ENCODE assay signal across 8 cellular contexts in genomic region chr20:51022803-51023616, GRCh38. TPM values are rescaled to one million over a fixed set of nuclear protein-coding genes. Genes with fewer than 3 reads are reported as not detected.
DNase-seq lines count a peak whose midpoint lies in the region; ATAC-seq, FAIRE-seq and TF ChIP-seq lines count a peak whose summit lies in the region.

A gene with protein sequence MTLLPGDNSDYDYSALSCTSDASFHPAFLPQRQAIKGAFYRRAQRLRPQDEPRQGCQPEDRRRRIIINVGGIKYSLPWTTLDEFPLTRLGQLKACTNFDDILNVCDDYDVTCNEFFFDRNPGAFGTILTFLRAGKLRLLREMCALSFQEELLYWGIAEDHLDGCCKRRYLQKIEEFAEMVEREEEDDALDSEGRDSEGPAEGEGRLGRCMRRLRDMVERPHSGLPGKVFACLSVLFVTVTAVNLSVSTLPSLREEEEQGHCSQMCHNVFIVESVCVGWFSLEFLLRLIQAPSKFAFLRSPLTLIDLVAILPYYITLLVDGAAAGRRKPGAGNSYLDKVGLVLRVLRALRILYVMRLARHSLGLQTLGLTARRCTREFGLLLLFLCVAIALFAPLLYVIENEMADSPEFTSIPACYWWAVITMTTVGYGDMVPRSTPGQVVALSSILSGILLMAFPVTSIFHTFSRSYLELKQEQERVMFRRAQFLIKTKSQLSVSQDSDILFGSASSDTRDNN (minus strand): TSS chr20:51023107. CDS start chr20:51010338, 12,769 bp downstream.

- RAD21 ChIA-PET in GM12878 (lab: Charles Lee; ENCODE audit: unreplicated experiment), result no interaction called here

- CTCF ChIA-PET in CD4-positive, alpha-beta memory T cell (lab: Charles Lee; ENCODE audit: partially characterized antibody), result no interaction called here
- CTCF ChIA-PET in GM12878 (lab: Yijun Ruan, JAX), result no interaction called here

- no peaks in the 10 kb centered on the region for H3K79me2 ChIP-seq in GM12878 (ENCODE audit: control insufficient read depth, insufficient read depth, low read length)

- no peaks in the 10 kb centered on the region for H3K36me3 ChIP-seq in CD4-positive, alpha-beta memory T cell (ENCODE audit: insufficient read depth, low read length)
- H3K36me3 ChIP-seq in GM12878 (ENCODE audit: control insufficient read depth in 2 of 2, insufficient read depth in 2 of 2, low read length in 1 of 2), result no peaks in the 10 kb centered on the region
- H3K36me3 ChIP-seq in iPS DF 6.9 (ENCODE audit: control insufficient read depth, insufficient read depth, low read length), result no peaks in the 10 kb centered on the region
- H3K36me3 ChIP-seq in gastrocnemius medialis, result no peaks in the 10 kb centered on the region

- DNase-seq in CD4-positive, alpha-beta memory T cell, result peak in 2 of 5 donors; percentile 1 to 7
- DNase-seq in GM12878 (ENCODE audit: low read depth, low spot score) (no peak), iPS DF 6.9 (ENCODE audit: low read depth, low spot score) (no peak), gastrocnemius medialis (no peak), COLO668 (lab: John Stamatoyannopoulos, UW; ENCODE audit: unreplicated experiment) (no peak)

- TF ChIP-seq RAD21 in GM12878 (IDR thresholded peaks at IDR 0.05; ENCODE audit: insufficient read depth, low read depth, low read length), result no peak

- H3K4me1 Mint-ChIP-seq in CD4-positive, alpha-beta memory T cell, result peaks cover 2 to 19% (median 9%) of the 10 kb centered on the region in 4 donors

- H3K36me3 Mint-ChIP-seq in CD4-positive, alpha-beta memory T cell, result no peaks in the 10 kb centered on the region

- H3K27ac Mint-ChIP-seq in CD4-positive, alpha-beta memory T cell, result no peak within 1 kb of the TSS

- BruUV-seq in GM12878 (replicated peaks; lab: Mats Ljungman, UMichigan), result no TSS peak

- TF ChIP-seq CTCF in GM12878 (IDR thresholded peaks at IDR 0.05 in 2 of 3, conservative IDR thresholded peaks at IDR 0.05 in 1 of 3; ENCODE audit: control insufficient read depth in 2 of 3, extremely low read depth in 1 of 3, insufficient read depth in 1 of 3, low read depth in 3 of 3, low read length in 3 of 3) (no peak), gastrocnemius medialis (IDR thresholded peaks at IDR 0.05 in 4 of 5, conservative IDR thresholded peaks at IDR 0.05 in 1 of 5) (no peak)

- no peaks in the 10 kb centered on the region for H3K9me3 Mint-ChIP-seq in CD4-positive, alpha-beta memory T cell

- peaks cover 34 to 44% of the 10 kb centered on the region in 2 donors for H3K27me3 Mint-ChIP-seq in CD4-positive, alpha-beta memory T cell

- peak within 1 kb of the TSS; percentile 45 to 78 (median 70) for H3K4me3 Mint-ChIP-seq in CD4-positive, alpha-beta memory T cell

- intact Hi-C loops in CD4-positive, alpha-beta memory T cell (cut with micrococcal nuclease), result no loop called here
- intact Hi-C loops in GM12878 (cut with micrococcal nuclease; ENCODE audit: unreplicated experiment) (no loop called here), gastrocnemius medialis (cut with DNase I; ENCODE audit: low total_unique reads) (no loop called here)

- no peak within 1 kb of the TSS for H3K4me3 ChIP-seq in CD4-positive, alpha-beta memory T cell (ENCODE audit: low read length in 2 of 2)
- H3K4me3 ChIP-seq in GM12878, result 0 out of 2 replicates have a peak within 1 kb of the TSS, but pooled peaks have one; percentile 4
- H3K4me3 ChIP-seq in iPS DF 6.9 (ENCODE audit: low read length), result peak within 1 kb of the TSS; percentile 59
- H3K4me3 ChIP-seq in gastrocnemius medialis, result peak within 1 kb of the TSS; percentile 39 to 46 (median 43)

- 11% methylated on average over 73 of the region's 108 CpGs for WGBS in GM12878 (ENCODE audit: insufficient coverage, insufficient replicate concordance, low lambda C conversion rate, missing lambda C conversion rate)
- WGBS in iPS DF 6.9 (ENCODE audit: insufficient coverage, insufficient read length), result no CpG with 5 or more reads among the region's 108 CpGs

- TF ChIP-seq EP300 in GM12878 (IDR thresholded peaks at IDR 0.05; ENCODE audit: borderline replicate concordance in 1 of 2, control insufficient read depth in 1 of 2, low read depth in 2 of 2, low read length in 2 of 2), result no peak

- in situ Hi-C loops in GM12878 (cut with MboI), result no loop called here
- in situ Hi-C loops in gastrocnemius medialis (cut with MboI; ENCODE audit: low sequenced_read_pairs in 4 of 4), result no loop called here

- H2AFZ ChIP-seq in GM12878 (ENCODE audit: control insufficient read depth, low read depth, low read length), result no peak within 1 kb of the TSS

- peaks cover 6% of the 10 kb centered on the region for H3K4me1 ChIP-seq in CD4-positive, alpha-beta memory T cell (ENCODE audit: insufficient read depth, low read length)
- H3K4me1 ChIP-seq in GM12878 (ENCODE audit: control insufficient read depth, insufficient read depth, low read length) (no peaks in the 10 kb centered on the region), iPS DF 6.9 (ENCODE audit: control insufficient read depth, insufficient read depth, low read length) (peaks cover 10% of the 10 kb centered on the region), gastrocnemius medialis (peaks cover 0 to 4% of the 10 kb centered on the region in 2 donors)

- POLR2A ChIA-PET in CD4-positive, alpha-beta memory T cell (lab: Charles Lee; ENCODE audit: partially characterized antibody), result no interaction called here
- POLR2A ChIA-PET in GM12878 (lab: Charles Lee), result no interaction called here

- SMC1A ChIA-PET in GM12878 (lab: Charles Lee; ENCODE audit: uncharacterized antibody, unreplicated experiment), result no interaction called here

- FAIRE-seq in GM12878 (lab: Jason Lieb, UNC), result no peak

- H3K27ac ChIP-seq in CD4-positive, alpha-beta memory T cell (ENCODE audit: low read depth, low read length), result no peak within 1 kb of the TSS
- H3K27ac ChIP-seq in GM12878 (ENCODE audit: control insufficient read depth, insufficient read depth) (no peak within 1 kb of the TSS), iPS DF 6.9 (ENCODE audit: low read length) (no peak within 1 kb of the TSS), gastrocnemius medialis (no peak within 1 kb of the TSS)

- H4K20me1 ChIP-seq in GM12878 (ENCODE audit: control insufficient read depth, insufficient read depth), result no peaks in the 10 kb centered on the region

- H3K27me3 ChIP-seq in CD4-positive, alpha-beta memory T cell (ENCODE audit: insufficient read depth, low read length), result peaks cover 6% of the 10 kb centered on the region
- H3K27me3 ChIP-seq in GM12878 (replicated peaks in 1 of 2; ENCODE audit: control insufficient read depth in 2 of 2, insufficient read depth in 2 of 2, low read length in 1 of 2), result peaks cover 18 to 22% of the 10 kb centered on the region in 2 experiments
- H3K27me3 ChIP-seq in iPS DF 6.9 (ENCODE audit: control insufficient read depth, insufficient read depth, low read length), result peaks cover 17% of the 10 kb centered on the region
- H3K27me3 ChIP-seq in gastrocnemius medialis, result peaks cover 18 to 24% (median 22%) of the 10 kb centered on the region in 3 donors

- H3K9me3 ChIP-seq in CD4-positive, alpha-beta memory T cell (ENCODE audit: control insufficient read depth in 1 of 2, low read length in 2 of 2), result no peaks in the 10 kb centered on the region
- H3K9me3 ChIP-seq in GM12878 (replicated peaks; ENCODE audit: control insufficient read depth, insufficient read depth, low read length) (no peaks in the 10 kb centered on the region), iPS DF 6.9 (ENCODE audit: control insufficient read depth, insufficient read depth, low read length) (no peaks in the 10 kb centered on the region), gastrocnemius medialis (no peaks in the 10 kb centered on the region)

- no peak within 1 kb of the TSS for H3K9ac ChIP-seq in GM12878 (ENCODE audit: control insufficient read depth, insufficient read depth, low read length)

- H3K4me2 ChIP-seq in GM12878 (ENCODE audit: control insufficient read depth, insufficient read depth), result 0 out of 2 replicates have a peak within 1 kb of the TSS, but pooled peaks have one; percentile 9

- peak; percentile 47 for ATAC-seq in HG02852 (IDR thresholded peaks at IDR 0.05; ENCODE audit: unreplicated experiment)
- ATAC-seq in SK-N-SH treated with all-trans-retinoic acid at 6 μM for 48 hours, result peak; percentile 98
- ATAC-seq in GM12878, result peak; percentile 84
- ATAC-seq in gastrocnemius medialis, result peak; percentile 56 to 58
- ATAC-seq in HG03378 (IDR thresholded peaks at IDR 0.05; ENCODE audit: unreplicated experiment), result no peak

- TF ChIP-seq POLR2A in GM12878 (IDR thresholded peaks at IDR 0.05; ENCODE audit: low read depth, low read length) (no peak), gastrocnemius medialis (IDR thresholded peaks at IDR 0.05) (no peak)

TF ChIP-seq in SK-N-SH treated with all-trans-retinoic acid at 6 μM for 48 hours, 23 proteins besides CTCF, POLR2A, EP300 and RAD21 (continues in another document):
- TF ChIP-seq ZC3H10 (CRISPR knock-in tag; IDR thresholded peaks at IDR 0.05), result no peak

TF ChIP-seq in GM12878, 131 proteins besides CTCF, POLR2A, EP300 and RAD21 (continues in another document):
- TF ChIP-seq NFXL1 (IDR thresholded peaks at IDR 0.05; ENCODE audit: borderline replicate concordance), result no peak

RNA-seq across cellular contexts. Expression of the gene that starts here (rescaled TPM):
- total RNA-seq in CD4-positive, alpha-beta memory T cell, result not detected
- polyA plus RNA-seq in CD4-positive, alpha-beta memory T cell, result not detected
- total RNA-seq in GM12878 (2013; cell fraction: nucleolus; rRNA removed), result not detected in 2 replicates
- total RNA-seq in GM12878 (2014; rRNA removed) (not detected in 2 replicates), GM12878 (2014; rRNA removed; fragmentation: Illumina TruSeq; extraction: Trizol) (not detected in 2 replicates), GM12878 (2021) (not detected in 2 replicates), gastrocnemius medialis (not detected)
- not detected for polyA plus RNA-seq in GM12878 (2011; ENCODE audit: low read depth)
- polyA plus RNA-seq in GM12878 (2011; rRNA removed) (not detected in 2 replicates), GM12878 (2014; fragmentation: Illumina TruSeq; extraction: Trizol) (not detected in 2 replicates), GM12878 (2014; fragmentation: Nextera tagmentation; extraction: Ambion mirVana) (not detected), GM12878 (2014; rRNA removed) (not detected in 2 replicates), GM12878 (2016; fragmentation: Nextera tagmentation; extraction: Ambion mirVana) (not detected)
- polyA plus RNA-seq in GM12878 (2011; cell fraction: cytosol; rRNA removed), result not detected in 2 replicates
- polyA plus RNA-seq in GM12878 (2011; cell fraction: nucleus; rRNA removed), result not detected in 2 replicates
- polyA plus RNA-seq in GM12878 (2012), result 0.16 and 0.17 TPM in 2 replicates
- polyA minus RNA-seq in GM12878 (2011; rRNA and poly(A)+ RNA removed), result not detected in 2 replicates
- polyA minus RNA-seq in GM12878 (2011; cell fraction: cytosol; rRNA and poly(A)+ RNA removed), result not detected in 2 replicates
- polyA minus RNA-seq in GM12878 (2011; cell fraction: nucleus; rRNA and poly(A)+ RNA removed), result not detected in 2 replicates

Comparison
In these comparisons a context has a peak if more than half of its experiments do, and no peak if none do; other contexts are left out.
1. Peak in ATAC-seq, H3K4me3 ChIP-seq and H3K4me2 ChIP-seq in GM12878; RNA of the gene not detected or under 1 TPM.
2. Peak in ATAC-seq and H3K4me3 ChIP-seq in gastrocnemius medialis; RNA of the gene not detected or under 1 TPM.